36 cellular contexts compared by ENCODE assay signal in the genomic region with DNA sequence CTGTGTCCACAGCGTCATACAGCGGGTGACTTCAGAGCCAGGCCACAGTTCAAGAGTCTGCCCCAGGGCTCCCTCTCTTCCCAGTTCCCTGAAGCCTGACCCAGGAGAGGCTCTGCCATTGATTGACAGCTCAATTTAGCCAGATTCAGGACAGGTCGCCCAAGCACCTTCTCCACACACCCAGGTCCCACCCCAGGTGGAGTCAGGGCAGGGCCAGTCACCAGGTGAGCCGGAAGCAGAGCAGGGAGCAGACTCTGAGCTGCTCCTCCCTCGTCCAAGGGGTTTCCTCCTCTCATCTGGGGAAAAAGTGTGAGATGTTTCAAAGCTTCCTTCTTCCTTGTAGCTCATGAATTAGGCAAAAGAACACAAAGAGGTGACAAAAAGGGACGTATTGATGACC. TPM values are rescaled to one million over a fixed set of nuclear protein-coding genes. Genes with fewer than 3 reads are reported as not detected.
"Had no signal": no experiment of that assay in that cellular context is flagged by ENCODE, and none has a peak within 500 bp of the region (broad histone marks: within the 10 kb centered on the region; RNA-seq: fewer than 3 reads in every experiment).

No MANE protein-coding gene starts in this region.

- H3K27ac Mint-ChIP-seq: activated CD4-positive, alpha-beta T cell treated with anti-CD3 and anti-CD28 coated beads for 36 hours; activated CD4-positive, alpha-beta T cell treated with anti-CD3 and anti-CD28 coated beads, Interleukin-2, amount 10 ng/mL, durations not matched to agents 7 days and 5 days; activated CD8-positive, alpha-beta T cell treated with anti-CD3 and anti-CD28 coated beads, Interleukin-2, amount 10 ng/mL, durations not matched to agents 7 days and 5 days; activated naive CD8-positive, alpha-beta T cell treated with anti-CD3 and anti-CD28 coated beads for 36 hours; T-helper 1 cell treated with Interleukin-12 subunit alpha and Interleukin-12 subunit beta and Interleukin-4 antibody, amounts not matched to agents 30 μg/mL and 1 μg/mL, for 36 hours; T-helper 2 cell treated with Interferon-gamma antibody and Interleukin-4, amounts not matched to agents 5 μg/mL and 100 μg/mL, for 36 hours had no signal

- H3K4me2 ChIP-seq: SK-N-SH had no signal

- H3K27me3 ChIP-seq: ascending aorta, cardiac muscle cell, Peyer's patch had no signal

- H3K36me3 Mint-ChIP-seq: activated naive CD8-positive, alpha-beta T cell treated with anti-CD3 and anti-CD28 coated beads for 36 hours had no signal

- H3K4me3 ChIP-seq: ascending aorta, cardiac muscle cell, Peyer's patch, SJSA1 had no signal

- FAIRE-seq: TTC549 had no signal

- H3K9me3 Mint-ChIP-seq: activated CD4-positive, alpha-beta T cell treated with anti-CD3 and anti-CD28 coated beads, Interleukin-2, amount 10 ng/mL, durations not matched to agents 7 days and 5 days; activated naive CD8-positive, alpha-beta T cell treated with anti-CD3 and anti-CD28 coated beads for 36 hours; T-helper 1 cell treated with Interleukin-12 subunit alpha and Interleukin-12 subunit beta and Interleukin-4 antibody, amounts not matched to agents 30 μg/mL and 1 μg/mL, for 36 hours; T-helper 2 cell treated with Interferon-gamma antibody and Interleukin-4, amounts not matched to agents 5 μg/mL and 100 μg/mL, for 36 hours had no signal

- H3K4me3 Mint-ChIP-seq: activated CD4-positive, alpha-beta T cell treated with anti-CD3 and anti-CD28 coated beads for 36 hours; activated CD4-positive, alpha-beta T cell treated with anti-CD3 and anti-CD28 coated beads, Interleukin-2, amount 10 ng/mL, durations not matched to agents 7 days and 5 days; activated CD8-positive, alpha-beta T cell treated with anti-CD3 and anti-CD28 coated beads, Interleukin-2, amount 10 ng/mL, durations not matched to agents 7 days and 5 days; activated naive CD8-positive, alpha-beta T cell treated with anti-CD3 and anti-CD28 coated beads for 36 hours; T-helper 1 cell treated with Interleukin-12 subunit alpha and Interleukin-12 subunit beta and Interleukin-4 antibody, amounts not matched to agents 30 μg/mL and 1 μg/mL, for 36 hours; T-helper 2 cell treated with Interferon-gamma antibody and Interleukin-4, amounts not matched to agents 5 μg/mL and 100 μg/mL, for 36 hours had no signal

- H3K9ac ChIP-seq: SK-N-SH had no signal

- H3K36me3 ChIP-seq: ascending aorta, cardiac muscle cell, Peyer's patch, SJSA1 had no signal

- H3K27ac ChIP-seq: ascending aorta, cardiac muscle cell, Peyer's patch, SJSA1 had no signal

- H3K4me1 Mint-ChIP-seq: activated CD4-positive, alpha-beta T cell treated with anti-CD3 and anti-CD28 coated beads for 36 hours; activated CD4-positive, alpha-beta T cell treated with anti-CD3 and anti-CD28 coated beads, Interleukin-2, amount 10 ng/mL, durations not matched to agents 7 days and 5 days; activated naive CD8-positive, alpha-beta T cell treated with anti-CD3 and anti-CD28 coated beads for 36 hours had no signal

- DNase-seq: activated CD4-positive, alpha-beta T cell treated with anti-CD3 and anti-CD28 coated beads for 36 hours; activated CD4-positive, alpha-beta T cell treated with anti-CD3 and anti-CD28 coated beads, Interleukin-2, amount 10 ng/mL, durations not matched to agents 7 days and 5 days; activated CD4-positive, alpha-beta T cell treated with anti-CD3 and anti-CD28 coated beads, Interleukin-2, amount 50 U/mL, for 48 hours; activated CD8-positive, alpha-beta memory T cell treated with anti-CD3 and anti-CD28 coated beads, Interleukin-2, amount 50 U/mL, for 4 hours; activated CD8-positive, alpha-beta T cell treated with anti-CD3 and anti-CD28 coated beads, Interleukin-2, amount 10 ng/mL, durations not matched to agents 7 days and 5 days; activated effector memory CD4-positive, alpha-beta T cell treated with Interleukin-2 at 50 U/mL for 16 hours; activated naive CD4-positive, alpha-beta T cell; activated naive CD4-positive, alpha-beta T cell treated with anti-CD3 and anti-CD28 coated beads, Interleukin-2, amount 50 U/mL, for 16 hours; activated naive CD8-positive, alpha-beta T cell treated with anti-CD3 and anti-CD28 coated beads for 36 hours; activated T-cell treated with anti-CD3 and anti-CD28 coated beads, Interleukin-2, amount 50 U/mL, for 48 hours; amniotic stem cell; Karpas-422; KBM-7; NCI-H1048; NCI-H1105 treated with DMSO at 0.1 percent for 48 hours; NCI-H1436; NCI-H1694; NCI-H1930; NCI-H345; NCI-H510A; NCI-H526; NCI-H748 treated with DMSO at 0.1 percent for 48 hours; NK-92 treated with Interleukin-12 subunit alpha and Interleukin-12 subunit beta, amount 100 ng/mL, for 24 hours; PC-3; Peyer's patch; RPMI8226; SHP77 treated with DMSO at 0.1 percent for 48 hours; SK-N-SH had no signal

- ATAC-seq: activated CD4-positive, alpha-beta T cell treated with anti-CD3 and anti-CD28 coated beads for 36 hours; activated CD4-positive, CD25-positive, alpha-beta regulatory T cell treated with anti-CD3 and anti-CD28 coated beads, Interleukin-2, amount 50 U/mL, for 24 hours; activated CD8-positive, alpha-beta T cell treated with anti-CD3 and anti-CD28 coated beads, Interleukin-2, amount 10 ng/mL, durations not matched to agents 7 days and 5 days; PC-3 had no signal

- H3K4me1 ChIP-seq: ascending aorta, Peyer's patch, SJSA1 had no signal

- H3K9me3 ChIP-seq: ascending aorta, Peyer's patch, SJSA1, SK-N-SH had no signal

RNA-seq across cellular contexts. Expression of a gene that starts 5.6 kb away (rescaled TPM):
- total RNA-seq: activated CD4-positive, alpha-beta T cell treated with anti-CD3 and anti-CD28 coated beads for 36 hours; activated CD4-positive, alpha-beta T cell treated with anti-CD3 and anti-CD28 coated beads, Interleukin-2, amount 10 ng/mL, durations not matched to agents 7 days and 5 days; activated CD8-positive, alpha-beta T cell treated with anti-CD3 and anti-CD28 coated beads, Interleukin-2, amount 10 ng/mL, durations not matched to agents 7 days and 5 days; activated naive CD8-positive, alpha-beta T cell treated with anti-CD3 and anti-CD28 coated beads for 36 hours; ascending aorta; cardiac muscle cell; MCF 10A; PC-3; Peyer's patch; SJSA1 had no signal
- polyA plus RNA-seq: cardiac muscle cell, SK-N-SH had no signal

RNA-seq across cellular contexts. Expression of a gene that starts 26.0 kb away (rescaled TPM):
- total RNA-seq: activated CD4-positive, alpha-beta T cell treated with anti-CD3 and anti-CD28 coated beads for 36 hours; activated CD4-positive, alpha-beta T cell treated with anti-CD3 and anti-CD28 coated beads, Interleukin-2, amount 10 ng/mL, durations not matched to agents 7 days and 5 days; activated CD8-positive, alpha-beta T cell treated with anti-CD3 and anti-CD28 coated beads, Interleukin-2, amount 10 ng/mL, durations not matched to agents 7 days and 5 days; activated naive CD8-positive, alpha-beta T cell treated with anti-CD3 and anti-CD28 coated beads for 36 hours; ascending aorta; cardiac muscle cell; MCF 10A; SJSA1 had no signal
- polyA plus RNA-seq: cardiac muscle cell, SK-N-SH had no signal

RNA-seq across cellular contexts. Expression of a gene that starts 55.6 kb away (rescaled TPM):
- total RNA-seq: activated CD4-positive, alpha-beta T cell treated with anti-CD3 and anti-CD28 coated beads for 36 hours; activated CD4-positive, alpha-beta T cell treated with anti-CD3 and anti-CD28 coated beads, Interleukin-2, amount 10 ng/mL, durations not matched to agents 7 days and 5 days; activated CD8-positive, alpha-beta T cell treated with anti-CD3 and anti-CD28 coated beads, Interleukin-2, amount 10 ng/mL, durations not matched to agents 7 days and 5 days; activated naive CD8-positive, alpha-beta T cell treated with anti-CD3 and anti-CD28 coated beads for 36 hours; ascending aorta; cardiac muscle cell; MCF 10A; PC-3; Peyer's patch; SJSA1 had no signal
- polyA plus RNA-seq: cardiac muscle cell, SK-N-SH had no signal
